ENCODE assay signal across 8 cellular contexts in genomic region chr10:31770307-31770902, GRCh38.
A peak's percentile ranks its signal among the peaks of the same experiment; 100 is the strongest.
DNase-seq lines count a peak whose midpoint lies in the region; ATAC-seq, FAIRE-seq and TF ChIP-seq lines count a peak whose summit lies in the region.

No MANE protein-coding gene starts in this region.

- H3K27me3 Mint-ChIP-seq in nephron (ENCODE audit: low read depth): peaks cover 3% of the 10 kb centered on the region

- DNase-seq in HTR-8/SVneo (ENCODE audit: insufficient read length, low spot score): no peak
- peak; percentile 58 to 69 for DNase-seq in activated CD4-positive, alpha-beta T cell treated with anti-CD3 and anti-CD28 coated beads for 4 hours
- DNase-seq in effector CD4-positive, alpha-beta T cell: peak; percentile 47
- peak; percentile 56 for DNase-seq in urothelium cell line (ENCODE audit: low spot score)

- H3K27ac Mint-ChIP-seq in nephron: peak overlapping the region in 2 of 3 experiments; percentile 13 to 72

- peak; percentile 67 to 77 (median 67) for TF ChIP-seq CTCF in nephron (IDR thresholded peaks at IDR 0.05; ENCODE audit: unreplicated experiment in 3 of 3)

- no peak overlapping the region for H3K4me3 Mint-ChIP-seq in nephron

- ATAC-seq in GM18508 (IDR thresholded peaks at IDR 0.05; ENCODE audit: insufficient read depth, unreplicated experiment) (peak; percentile 55), HG03457 (IDR thresholded peaks at IDR 0.05; ENCODE audit: unreplicated experiment) (no peak)

- H3K9me3 Mint-ChIP-seq in nephron: peaks cover 6% of the 10 kb centered on the region

- peak; percentile 74 for FAIRE-seq in A204.1 (lab: Jason Lieb, UNC)
- FAIRE-seq in HTR-8/SVneo (lab: Jason Lieb, UNC): peak; percentile 4
- FAIRE-seq in urothelium cell line (lab: Jason Lieb, UNC): no peak

- no peaks in the 10 kb centered on the region for H3K36me3 Mint-ChIP-seq in nephron (ENCODE audit: low read depth)

- H3K4me1 Mint-ChIP-seq in nephron: peaks cover 32% of the 10 kb centered on the region
